26 cellular contexts compared by ENCODE assay signal in the genomic region with DNA sequence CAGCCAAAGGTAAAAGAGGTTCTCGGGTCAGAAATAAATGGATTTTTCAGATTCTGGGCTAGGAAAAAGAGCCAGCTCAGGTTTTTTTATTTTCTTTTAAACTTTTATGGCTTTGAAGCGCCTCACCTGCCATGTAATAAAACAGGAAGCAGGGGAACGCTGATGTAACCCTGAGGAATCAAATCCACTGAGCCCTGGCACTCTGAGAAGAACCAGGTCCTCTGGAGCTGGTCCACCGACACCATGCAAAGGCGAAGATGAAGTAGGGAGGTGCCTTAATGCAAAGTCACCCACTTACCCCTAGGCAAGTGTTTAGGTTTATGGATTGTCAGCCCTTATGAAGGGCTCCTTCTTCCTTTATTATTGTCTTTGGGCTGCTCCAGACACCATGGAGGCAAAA. TPM values are rescaled to one million over a fixed set of nuclear protein-coding genes. Genes with fewer than 3 reads are reported as not detected.
DNase-seq lines count a peak whose midpoint lies in the region; ATAC-seq and TF ChIP-seq lines count a peak whose summit lies in the region.
"Had no signal": no experiment of that assay in that cellular context is flagged by ENCODE, and none has a peak within 500 bp of the region (broad histone marks: within the 10 kb centered on the region; RNA-seq: fewer than 3 reads in every experiment).

No MANE protein-coding gene starts in this region.

- H3K9ac ChIP-seq in HUES64 (ENCODE audit: low read depth, low read length): no peak overlapping the region

- H3K27ac ChIP-seq in HUES64 (ENCODE audit: low read depth, low read length): no peak overlapping the region
- no peak overlapping the region for H3K27ac ChIP-seq in ectodermal cell (ENCODE audit: insufficient read depth, low read depth, low read length, poor library complexity, severe bottlenecking)
- H3K27ac ChIP-seq in upper lobe of right lung: no peak overlapping the region

- H3K4me3 ChIP-seq in HUES64 (ENCODE audit: low read length) (peak overlapping the region; percentile 63; the same call in 1 of the 2 replicates), ectodermal cell (ENCODE audit: insufficient read depth, low read depth, low read length) (peak overlapping the region; percentile 59), upper lobe of right lung (peak overlapping the region; percentile 29)
- H3K4me3 ChIP-seq: lung had no signal

- H3K36me3 ChIP-seq in HUES64 (ENCODE audit: insufficient read depth, low read length) (no peaks in the 10 kb centered on the region), ectodermal cell (ENCODE audit: control insufficient read depth, insufficient read depth, low read length) (no peaks in the 10 kb centered on the region), upper lobe of right lung (no peaks in the 10 kb centered on the region)

- H3K36me3 Mint-ChIP-seq in nephron progenitor cell (ENCODE audit: low read depth): peaks cover 19% of the 10 kb centered on the region
- H3K36me3 Mint-ChIP-seq: activated naive CD4-positive, alpha-beta T cell treated with anti-CD3 and anti-CD28 coated beads, Interleukin-2, amount 50 U/mL, for 24 hours; natural killer cell; stimulated activated naive B cell treated with anti-CD40 and anti-IgM and Interleukin-4, amounts not matched to agents 10 μg/mL and 1 μg/mL and 100 μg/mL, for 72 hours; WTC11 had no signal

- H3K27me3 ChIP-seq in HUES64 (ENCODE audit: insufficient read depth, low read length) (peaks cover 35% of the 10 kb centered on the region), ectodermal cell (ENCODE audit: control insufficient read depth, insufficient read depth, low read length, poor library complexity, severe bottlenecking) (no peaks in the 10 kb centered on the region), upper lobe of right lung (peaks cover 24% of the 10 kb centered on the region)

- H3K9me3 ChIP-seq in HUES64 (ENCODE audit: insufficient read depth, low read depth, low read length): no peaks in the 10 kb centered on the region
- no peaks in the 10 kb centered on the region for H3K9me3 ChIP-seq in ectodermal cell (ENCODE audit: control insufficient read depth, low read length)
- H3K9me3 ChIP-seq in upper lobe of right lung: no peaks in the 10 kb centered on the region

- DNase-seq in nephron progenitor cell (no peak), upper lobe of right lung (no peak), superior temporal gyrus (ENCODE audit: extremely low spot score) (no peak), SHP77 (lab: John Stamatoyannopoulos, UW) (no peak)
- no peak for DNase-seq in stimulated activated CD4-positive, alpha-beta T cell treated with anti-CD3 and anti-CD28 coated beads, Interleukin-15, amount 100 ng/mL, for 24 hours
- DNase-seq: activated CD8-positive, alpha-beta T cell treated with anti-CD3 and anti-CD28 coated beads, Interleukin-2, amount 10 ng/mL, durations not matched to agents 7 days and 5 days; activated T-cell treated with anti-CD3 and anti-CD28 coated beads, Interleukin-2, amount 50 U/mL, for 48 hours; C1 segment of cervical spinal cord; erythroblast; H7; head of caudate nucleus; natural killer cell; NCI-H1092 treated with DMSO at 0.1 percent for 48 hours; NCI-H2081; NCI-H526; SIG-M5; stimulated activated naive B cell treated with anti-CD40 and anti-IgM and Interleukin-4, amounts not matched to agents 10 μg/mL and 1 μg/mL and 100 μg/mL, for 72 hours; T-helper 17 cell had no signal

- 93% methylated on average over 5 of the region's 5 CpGs for WGBS in HUES64
- WGBS in ectodermal cell, 2 experiments: 89 to 92% methylated on average over 5 of the region's 5 CpGs

- peaks cover 12% of the 10 kb centered on the region for H3K9me3 Mint-ChIP-seq in nephron progenitor cell
- H3K9me3 Mint-ChIP-seq: activated naive CD4-positive, alpha-beta T cell treated with anti-CD3 and anti-CD28 coated beads, Interleukin-2, amount 50 U/mL, for 24 hours; dendritic cell treated with granulocyte-macrophage colony-stimulating factor and Interleukin-4, amounts not matched to agents 40 ng/mL and 50 ng/mL, for 4 days; natural killer cell had no signal

- peaks cover 42% of the 10 kb centered on the region for H3K4me1 Mint-ChIP-seq in nephron progenitor cell
- H3K4me1 Mint-ChIP-seq: activated naive CD4-positive, alpha-beta T cell treated with anti-CD3 and anti-CD28 coated beads, Interleukin-2, amount 50 U/mL, for 24 hours; natural killer cell had no signal

- H3K4me3 Mint-ChIP-seq in nephron progenitor cell: peak overlapping the region; percentile 82
- H3K4me3 Mint-ChIP-seq: activated CD8-positive, alpha-beta T cell treated with anti-CD3 and anti-CD28 coated beads, Interleukin-2, amount 10 ng/mL, durations not matched to agents 7 days and 5 days; activated naive CD4-positive, alpha-beta T cell treated with anti-CD3 and anti-CD28 coated beads, Interleukin-2, amount 50 U/mL, for 24 hours; dendritic cell treated with granulocyte-macrophage colony-stimulating factor and Interleukin-4, amounts not matched to agents 40 ng/mL and 50 ng/mL, for 4 days; natural killer cell; stimulated activated naive B cell treated with anti-CD40 and anti-IgM and Interleukin-4, amounts not matched to agents 10 μg/mL and 1 μg/mL and 100 μg/mL, for 72 hours; T-helper 17 cell had no signal

- TF ChIP-seq CTCF in nephron progenitor cell (IDR thresholded peaks at IDR 0.05) (no peak), upper lobe of right lung (IDR thresholded peaks at IDR 0.05) (no peak)

- H3K27me3 Mint-ChIP-seq in nephron progenitor cell (ENCODE audit: low read depth, poor library complexity): peaks cover 10% of the 10 kb centered on the region

- peaks cover 23% of the 10 kb centered on the region; the same call in 1 of the 2 replicates for H3K4me1 ChIP-seq in HUES64 (ENCODE audit: insufficient read depth, low read length)
- peaks cover 16% of the 10 kb centered on the region for H3K4me1 ChIP-seq in ectodermal cell (ENCODE audit: control insufficient read depth, insufficient read depth, low read length)
- H3K4me1 ChIP-seq in upper lobe of right lung: no peaks in the 10 kb centered on the region

- intact Hi-C loops in upper lobe of right lung (cut with DNase I): no loop called here

- peak overlapping the region; percentile 5 for H3K27ac Mint-ChIP-seq in nephron progenitor cell
- H3K27ac Mint-ChIP-seq: activated CD8-positive, alpha-beta T cell treated with anti-CD3 and anti-CD28 coated beads, Interleukin-2, amount 10 ng/mL, durations not matched to agents 7 days and 5 days; activated naive CD4-positive, alpha-beta T cell treated with anti-CD3 and anti-CD28 coated beads, Interleukin-2, amount 50 U/mL, for 24 hours; dendritic cell treated with granulocyte-macrophage colony-stimulating factor and Interleukin-4, amounts not matched to agents 40 ng/mL and 50 ng/mL, for 4 days; natural killer cell; stimulated activated naive B cell treated with anti-CD40 and anti-IgM and Interleukin-4, amounts not matched to agents 10 μg/mL and 1 μg/mL and 100 μg/mL, for 72 hours; WTC11 had no signal

- no peak for ATAC-seq in upper lobe of right lung
- ATAC-seq: activated CD8-positive, alpha-beta T cell treated with anti-CD3 and anti-CD28 coated beads, Interleukin-2, amount 10 ng/mL, durations not matched to agents 7 days and 5 days; natural killer cell; stimulated activated naive B cell treated with anti-CD40 and anti-IgM and Interleukin-4, amounts not matched to agents 10 μg/mL and 1 μg/mL and 100 μg/mL, for 72 hours; T-helper 17 cell; WTC11 had no signal

RNA-seq across cellular contexts. Expression of gene PAMR1, which starts 1.6 kb away (rescaled TPM):
- 4.3 TPM for polyA plus RNA-seq in HUES64 (2013, experiment 1 of 2)
- 4.6 TPM for polyA plus RNA-seq in HUES64 (2013, experiment 2 of 2)
- 115 TPM for polyA plus RNA-seq in ectodermal cell (2013, experiment 1 of 4)
- 141 TPM for polyA plus RNA-seq in ectodermal cell (2013, experiment 2 of 4)
- polyA plus RNA-seq in ectodermal cell (2013, experiment 3 of 4): 84.9 TPM
- polyA plus RNA-seq in ectodermal cell (2013, experiment 4 of 4): 94.0 TPM
- total RNA-seq in upper lobe of right lung: 12.4 TPM
- total RNA-seq: activated CD8-positive, alpha-beta T cell treated with anti-CD3 and anti-CD28 coated beads, Interleukin-2, amount 10 ng/mL, durations not matched to agents 7 days and 5 days; G401; natural killer cell; OCI-LY7; T-helper 17 cell had no signal
